Comparison of ENCODE assay signal across 1 cellular context in the genomic region with DNA sequence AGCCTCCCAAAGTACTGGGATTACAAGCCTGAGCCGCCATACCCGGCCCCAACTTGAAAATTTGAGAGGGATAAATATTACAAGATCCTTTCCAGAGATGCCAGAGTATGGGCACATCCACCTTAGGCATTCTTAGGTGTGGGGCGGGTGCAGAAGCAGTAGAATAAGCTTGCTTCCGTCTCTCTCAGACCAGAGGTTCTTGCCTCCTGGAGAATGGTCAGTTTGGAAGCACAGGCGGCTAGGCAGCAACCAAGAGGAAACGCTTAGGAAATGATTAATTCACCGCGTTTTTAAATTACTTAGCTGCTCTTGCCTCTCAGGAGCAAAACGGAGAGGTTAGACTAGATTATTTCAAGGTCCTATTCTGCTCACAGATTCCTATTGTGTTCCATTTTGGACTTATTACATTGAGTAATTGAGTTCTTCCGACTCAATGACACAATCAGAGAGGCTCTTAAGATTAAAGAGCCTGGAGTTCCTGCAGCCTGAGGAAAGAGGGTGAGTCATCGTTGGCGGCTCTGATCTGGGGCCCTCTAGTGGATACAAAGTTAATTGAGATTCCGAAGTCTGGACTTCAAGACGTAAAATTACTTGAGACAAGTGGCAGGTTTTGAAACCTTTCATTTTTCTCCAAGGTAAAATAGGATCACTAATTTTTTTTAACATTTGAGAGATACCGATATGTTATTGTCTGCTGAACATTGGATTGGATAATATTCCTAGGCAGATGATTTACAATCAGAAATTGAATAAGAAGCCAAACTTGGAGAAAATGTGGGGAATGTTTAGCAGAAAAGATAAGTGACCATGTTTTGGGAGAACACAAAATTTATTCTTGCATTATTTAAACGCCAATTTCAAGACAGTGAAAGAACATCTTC.
TF ChIP-seq lines count a peak whose summit lies in the region.

No MANE protein-coding gene starts in this region.

TF ChIP-seq in K562, 482 proteins besides CTCF, POLR2A, EP300 and RAD21 (continued from another document and continues in another):
- TF ChIP-seq SNRNP70 (optimal IDR thresholded peaks at IDR 0.05; ENCODE audit: low read depth, low read length) = no peak
- no peak for TF ChIP-seq TCFL5 (CRISPR knock-in tag; conservative IDR thresholded peaks at IDR 0.05)
- TF ChIP-seq, protein P1, sequence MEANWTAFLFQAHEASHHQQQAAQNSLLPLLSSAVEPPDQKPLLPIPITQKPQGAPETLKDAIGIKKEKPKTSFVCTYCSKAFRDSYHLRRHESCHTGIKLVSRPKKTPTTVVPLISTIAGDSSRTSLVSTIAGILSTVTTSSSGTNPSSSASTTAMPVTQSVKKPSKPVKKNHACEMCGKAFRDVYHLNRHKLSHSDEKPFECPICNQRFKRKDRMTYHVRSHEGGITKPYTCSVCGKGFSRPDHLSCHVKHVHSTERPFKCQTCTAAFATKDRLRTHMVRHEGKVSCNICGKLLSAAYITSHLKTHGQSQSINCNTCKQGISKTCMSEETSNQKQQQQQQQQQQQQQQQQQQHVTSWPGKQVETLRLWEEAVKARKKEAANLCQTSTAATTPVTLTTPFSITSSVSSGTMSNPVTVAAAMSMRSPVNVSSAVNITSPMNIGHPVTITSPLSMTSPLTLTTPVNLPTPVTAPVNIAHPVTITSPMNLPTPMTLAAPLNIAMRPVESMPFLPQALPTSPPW (CRISPR knock-in tag; IDR thresholded peaks at IDR 0.05) = no peak
- TF ChIP-seq, protein P2, sequence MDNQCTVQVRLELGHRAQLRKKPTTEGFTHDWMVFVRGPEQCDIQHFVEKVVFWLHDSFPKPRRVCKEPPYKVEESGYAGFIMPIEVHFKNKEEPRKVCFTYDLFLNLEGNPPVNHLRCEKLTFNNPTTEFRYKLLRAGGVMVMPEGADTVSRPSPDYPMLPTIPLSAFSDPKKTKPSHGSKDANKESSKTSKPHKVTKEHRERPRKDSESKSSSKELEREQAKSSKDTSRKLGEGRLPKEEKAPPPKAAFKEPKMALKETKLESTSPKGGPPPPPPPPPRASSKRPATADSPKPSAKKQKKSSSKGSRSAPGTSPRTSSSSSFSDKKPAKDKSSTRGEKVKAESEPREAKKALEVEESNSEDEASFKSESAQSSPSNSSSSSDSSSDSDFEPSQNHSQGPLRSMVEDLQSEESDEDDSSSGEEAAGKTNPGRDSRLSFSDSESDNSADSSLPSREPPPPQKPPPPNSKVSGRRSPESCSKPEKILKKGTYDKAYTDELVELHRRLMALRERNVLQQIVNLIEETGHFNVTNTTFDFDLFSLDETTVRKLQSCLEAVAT (IDR thresholded peaks at IDR 0.05) = no peak
- no peak for TF ChIP-seq RFX5 (IDR thresholded peaks at IDR 0.05; ENCODE audit: low read depth, low read length)
- TF ChIP-seq ZNF239 (CRISPR knock-in tag; IDR thresholded peaks at IDR 0.05) = no peak
- TF ChIP-seq, protein P3, sequence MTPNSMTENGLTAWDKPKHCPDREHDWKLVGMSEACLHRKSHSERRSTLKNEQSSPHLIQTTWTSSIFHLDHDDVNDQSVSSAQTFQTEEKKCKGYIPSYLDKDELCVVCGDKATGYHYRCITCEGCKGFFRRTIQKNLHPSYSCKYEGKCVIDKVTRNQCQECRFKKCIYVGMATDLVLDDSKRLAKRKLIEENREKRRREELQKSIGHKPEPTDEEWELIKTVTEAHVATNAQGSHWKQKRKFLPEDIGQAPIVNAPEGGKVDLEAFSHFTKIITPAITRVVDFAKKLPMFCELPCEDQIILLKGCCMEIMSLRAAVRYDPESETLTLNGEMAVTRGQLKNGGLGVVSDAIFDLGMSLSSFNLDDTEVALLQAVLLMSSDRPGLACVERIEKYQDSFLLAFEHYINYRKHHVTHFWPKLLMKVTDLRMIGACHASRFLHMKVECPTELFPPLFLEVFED (CRISPR knock-in tag; conservative IDR thresholded peaks at IDR 0.05) = no peak
- TF ChIP-seq, protein P4, sequence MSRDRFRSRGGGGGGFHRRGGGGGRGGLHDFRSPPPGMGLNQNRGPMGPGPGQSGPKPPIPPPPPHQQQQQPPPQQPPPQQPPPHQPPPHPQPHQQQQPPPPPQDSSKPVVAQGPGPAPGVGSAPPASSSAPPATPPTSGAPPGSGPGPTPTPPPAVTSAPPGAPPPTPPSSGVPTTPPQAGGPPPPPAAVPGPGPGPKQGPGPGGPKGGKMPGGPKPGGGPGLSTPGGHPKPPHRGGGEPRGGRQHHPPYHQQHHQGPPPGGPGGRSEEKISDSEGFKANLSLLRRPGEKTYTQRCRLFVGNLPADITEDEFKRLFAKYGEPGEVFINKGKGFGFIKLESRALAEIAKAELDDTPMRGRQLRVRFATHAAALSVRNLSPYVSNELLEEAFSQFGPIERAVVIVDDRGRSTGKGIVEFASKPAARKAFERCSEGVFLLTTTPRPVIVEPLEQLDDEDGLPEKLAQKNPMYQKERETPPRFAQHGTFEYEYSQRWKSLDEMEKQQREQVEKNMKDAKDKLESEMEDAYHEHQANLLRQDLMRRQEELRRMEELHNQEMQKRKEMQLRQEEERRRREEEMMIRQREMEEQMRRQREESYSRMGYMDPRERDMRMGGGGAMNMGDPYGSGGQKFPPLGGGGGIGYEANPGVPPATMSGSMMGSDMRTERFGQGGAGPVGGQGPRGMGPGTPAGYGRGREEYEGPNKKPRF (IDR thresholded peaks at IDR 0.05; ENCODE audit: low read depth, low read length) = no peak
- TF ChIP-seq ZFP36 (IDR thresholded peaks at IDR 0.05; ENCODE audit: low read depth, low read length, partially characterized antibody) = peak; percentile 17
- TF ChIP-seq SETDB1 (IDR thresholded peaks at IDR 0.05; ENCODE audit: low read length) = no peak
- TF ChIP-seq, protein P5, sequence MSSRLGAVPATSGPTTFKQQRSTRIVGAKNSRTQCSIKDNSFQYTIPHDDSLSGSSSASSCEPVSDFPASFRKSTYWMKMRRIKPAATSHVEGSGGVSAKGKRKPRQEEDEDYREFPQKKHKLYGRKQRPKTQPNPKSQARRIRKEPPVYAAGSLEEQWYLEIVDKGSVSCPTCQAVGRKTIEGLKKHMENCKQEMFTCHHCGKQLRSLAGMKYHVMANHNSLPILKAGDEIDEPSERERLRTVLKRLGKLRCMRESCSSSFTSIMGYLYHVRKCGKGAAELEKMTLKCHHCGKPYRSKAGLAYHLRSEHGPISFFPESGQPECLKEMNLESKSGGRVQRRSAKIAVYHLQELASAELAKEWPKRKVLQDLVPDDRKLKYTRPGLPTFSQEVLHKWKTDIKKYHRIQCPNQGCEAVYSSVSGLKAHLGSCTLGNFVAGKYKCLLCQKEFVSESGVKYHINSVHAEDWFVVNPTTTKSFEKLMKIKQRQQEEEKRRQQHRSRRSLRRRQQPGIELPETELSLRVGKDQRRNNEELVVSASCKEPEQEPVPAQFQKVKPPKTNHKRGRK (tag; IDR thresholded peaks at IDR 0.05) = no peak
- no peak for TF ChIP-seq ZNF354B (CRISPR knock-in tag; IDR thresholded peaks at IDR 0.05)
- TF ChIP-seq MIER1 (IDR thresholded peaks at IDR 0.05; ENCODE audit: low read depth) = no peak
- TF ChIP-seq SP1 (CRISPR knock-in tag; IDR thresholded peaks at IDR 0.05) = no peak
- TF ChIP-seq SUPT5H (IDR thresholded peaks at IDR 0.05) = no peak
- no peak for TF ChIP-seq ILK (tag; IDR thresholded peaks at IDR 0.05; ENCODE audit: borderline replicate concordance, low read depth)
- TF ChIP-seq, protein P6, sequence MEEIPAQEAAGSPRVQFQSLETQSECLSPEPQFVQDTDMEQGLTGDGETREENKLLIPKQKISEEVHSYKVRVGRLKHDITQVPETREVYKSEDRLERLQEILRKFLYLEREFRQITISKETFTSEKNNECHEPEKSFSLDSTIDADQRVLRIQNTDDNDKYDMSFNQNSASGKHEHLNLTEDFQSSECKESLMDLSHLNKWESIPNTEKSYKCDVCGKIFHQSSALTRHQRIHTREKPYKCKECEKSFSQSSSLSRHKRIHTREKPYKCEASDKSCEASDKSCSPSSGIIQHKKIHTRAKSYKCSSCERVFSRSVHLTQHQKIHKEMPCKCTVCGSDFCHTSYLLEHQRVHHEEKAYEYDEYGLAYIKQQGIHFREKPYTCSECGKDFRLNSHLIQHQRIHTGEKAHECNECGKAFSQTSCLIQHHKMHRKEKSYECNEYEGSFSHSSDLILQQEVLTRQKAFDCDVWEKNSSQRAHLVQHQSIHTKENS (CRISPR knock-in tag; IDR thresholded peaks at IDR 0.05) = no peak
- TF ChIP-seq CBFB (CRISPR knock-in tag; IDR thresholded peaks at IDR 0.05) = no peak
- TF ChIP-seq CHD1 (IDR thresholded peaks at IDR 0.05; ENCODE audit: low read length) = no peak
- no peak for TF ChIP-seq BRCA1 (IDR thresholded peaks at IDR 0.05)
- no peak for TF ChIP-seq BRCA1 (CRISPR knock-in tag; IDR thresholded peaks at IDR 0.05)
- TF ChIP-seq ZNF121 (CRISPR knock-in tag; conservative IDR thresholded peaks at IDR 0.05) = no peak
- TF ChIP-seq ZNF507 (tag; conservative IDR thresholded peaks at IDR 0.05) = no peak
- no peak for TF ChIP-seq HDAC1 (IDR thresholded peaks at IDR 0.05)
- TF ChIP-seq ILF3 (IDR thresholded peaks at IDR 0.05; ENCODE audit: borderline replicate concordance) = 0 out of 2 replicates have a peak, but pooled peaks have one; percentile 44
- TF ChIP-seq, protein P7, sequence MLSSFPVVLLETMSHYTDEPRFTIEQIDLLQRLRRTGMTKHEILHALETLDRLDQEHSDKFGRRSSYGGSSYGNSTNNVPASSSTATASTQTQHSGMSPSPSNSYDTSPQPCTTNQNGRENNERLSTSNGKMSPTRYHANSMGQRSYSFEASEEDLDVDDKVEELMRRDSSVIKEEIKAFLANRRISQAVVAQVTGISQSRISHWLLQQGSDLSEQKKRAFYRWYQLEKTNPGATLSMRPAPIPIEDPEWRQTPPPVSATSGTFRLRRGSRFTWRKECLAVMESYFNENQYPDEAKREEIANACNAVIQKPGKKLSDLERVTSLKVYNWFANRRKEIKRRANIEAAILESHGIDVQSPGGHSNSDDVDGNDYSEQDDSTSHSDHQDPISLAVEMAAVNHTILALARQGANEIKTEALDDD (IDR thresholded peaks at IDR 0.05) = no peak
- TF ChIP-seq ASH1L (IDR thresholded peaks at IDR 0.05; ENCODE audit: borderline replicate concordance, low read depth, partially characterized antibody) = peak; percentile 33
- TF ChIP-seq, protein P8, sequence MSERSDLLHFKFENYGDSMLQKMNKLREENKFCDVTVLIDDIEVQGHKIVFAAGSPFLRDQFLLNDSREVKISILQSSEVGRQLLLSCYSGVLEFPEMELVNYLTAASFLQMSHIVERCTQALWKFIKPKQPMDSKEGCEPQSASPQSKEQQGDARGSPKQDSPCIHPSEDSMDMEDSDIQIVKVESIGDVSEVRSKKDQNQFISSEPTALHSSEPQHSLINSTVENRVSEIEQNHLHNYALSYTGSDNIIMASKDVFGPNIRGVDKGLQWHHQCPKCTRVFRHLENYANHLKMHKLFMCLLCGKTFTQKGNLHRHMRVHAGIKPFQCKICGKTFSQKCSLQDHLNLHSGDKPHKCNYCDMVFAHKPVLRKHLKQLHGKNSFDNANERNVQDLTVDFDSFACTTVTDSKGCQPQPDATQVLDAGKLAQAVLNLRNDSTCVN (CRISPR knock-in tag; IDR thresholded peaks at IDR 0.05) = no peak
- TF ChIP-seq, protein P9, sequence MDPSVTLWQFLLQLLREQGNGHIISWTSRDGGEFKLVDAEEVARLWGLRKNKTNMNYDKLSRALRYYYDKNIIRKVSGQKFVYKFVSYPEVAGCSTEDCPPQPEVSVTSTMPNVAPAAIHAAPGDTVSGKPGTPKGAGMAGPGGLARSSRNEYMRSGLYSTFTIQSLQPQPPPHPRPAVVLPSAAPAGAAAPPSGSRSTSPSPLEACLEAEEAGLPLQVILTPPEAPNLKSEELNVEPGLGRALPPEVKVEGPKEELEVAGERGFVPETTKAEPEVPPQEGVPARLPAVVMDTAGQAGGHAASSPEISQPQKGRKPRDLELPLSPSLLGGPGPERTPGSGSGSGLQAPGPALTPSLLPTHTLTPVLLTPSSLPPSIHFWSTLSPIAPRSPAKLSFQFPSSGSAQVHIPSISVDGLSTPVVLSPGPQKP (CRISPR knock-in tag; IDR thresholded peaks at IDR 0.05) = no peak
- no peak for TF ChIP-seq TRIM28 (IDR thresholded peaks at IDR 0.05)
- TF ChIP-seq, protein P10, sequence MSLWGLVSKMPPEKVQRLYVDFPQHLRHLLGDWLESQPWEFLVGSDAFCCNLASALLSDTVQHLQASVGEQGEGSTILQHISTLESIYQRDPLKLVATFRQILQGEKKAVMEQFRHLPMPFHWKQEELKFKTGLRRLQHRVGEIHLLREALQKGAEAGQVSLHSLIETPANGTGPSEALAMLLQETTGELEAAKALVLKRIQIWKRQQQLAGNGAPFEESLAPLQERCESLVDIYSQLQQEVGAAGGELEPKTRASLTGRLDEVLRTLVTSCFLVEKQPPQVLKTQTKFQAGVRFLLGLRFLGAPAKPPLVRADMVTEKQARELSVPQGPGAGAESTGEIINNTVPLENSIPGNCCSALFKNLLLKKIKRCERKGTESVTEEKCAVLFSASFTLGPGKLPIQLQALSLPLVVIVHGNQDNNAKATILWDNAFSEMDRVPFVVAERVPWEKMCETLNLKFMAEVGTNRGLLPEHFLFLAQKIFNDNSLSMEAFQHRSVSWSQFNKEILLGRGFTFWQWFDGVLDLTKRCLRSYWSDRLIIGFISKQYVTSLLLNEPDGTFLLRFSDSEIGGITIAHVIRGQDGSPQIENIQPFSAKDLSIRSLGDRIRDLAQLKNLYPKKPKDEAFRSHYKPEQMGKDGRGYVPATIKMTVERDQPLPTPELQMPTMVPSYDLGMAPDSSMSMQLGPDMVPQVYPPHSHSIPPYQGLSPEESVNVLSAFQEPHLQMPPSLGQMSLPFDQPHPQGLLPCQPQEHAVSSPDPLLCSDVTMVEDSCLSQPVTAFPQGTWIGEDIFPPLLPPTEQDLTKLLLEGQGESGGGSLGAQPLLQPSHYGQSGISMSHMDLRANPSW (CRISPR knock-in tag; IDR thresholded peaks at IDR 0.05) = no peak
- TF ChIP-seq HDAC3 (IDR thresholded peaks at IDR 0.05; ENCODE audit: borderline replicate concordance, partially characterized antibody) = peak; percentile 42
- TF ChIP-seq SRF (CRISPR knock-in tag; IDR thresholded peaks at IDR 0.05) = no peak
- no peak for TF ChIP-seq PHF20 (IDR thresholded peaks at IDR 0.05; ENCODE audit: partially characterized antibody)
- no peak for TF ChIP-seq ZNF79 (CRISPR knock-in tag; IDR thresholded peaks at IDR 0.05; ENCODE audit: low read depth)
- TF ChIP-seq ZNF197 (CRISPR knock-in tag; IDR thresholded peaks at IDR 0.05; ENCODE audit: low read depth) = no peak
- no peak for TF ChIP-seq CXXC5 (CRISPR knock-in tag; IDR thresholded peaks at IDR 0.05)
- TF ChIP-seq, protein P11, sequence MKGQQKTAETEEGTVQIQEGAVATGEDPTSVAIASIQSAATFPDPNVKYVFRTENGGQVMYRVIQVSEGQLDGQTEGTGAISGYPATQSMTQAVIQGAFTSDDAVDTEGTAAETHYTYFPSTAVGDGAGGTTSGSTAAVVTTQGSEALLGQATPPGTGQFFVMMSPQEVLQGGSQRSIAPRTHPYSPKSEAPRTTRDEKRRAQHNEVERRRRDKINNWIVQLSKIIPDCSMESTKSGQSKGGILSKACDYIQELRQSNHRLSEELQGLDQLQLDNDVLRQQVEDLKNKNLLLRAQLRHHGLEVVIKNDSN (CRISPR knock-in tag; IDR thresholded peaks at IDR 0.05) = no peak
- TF ChIP-seq, protein P12, sequence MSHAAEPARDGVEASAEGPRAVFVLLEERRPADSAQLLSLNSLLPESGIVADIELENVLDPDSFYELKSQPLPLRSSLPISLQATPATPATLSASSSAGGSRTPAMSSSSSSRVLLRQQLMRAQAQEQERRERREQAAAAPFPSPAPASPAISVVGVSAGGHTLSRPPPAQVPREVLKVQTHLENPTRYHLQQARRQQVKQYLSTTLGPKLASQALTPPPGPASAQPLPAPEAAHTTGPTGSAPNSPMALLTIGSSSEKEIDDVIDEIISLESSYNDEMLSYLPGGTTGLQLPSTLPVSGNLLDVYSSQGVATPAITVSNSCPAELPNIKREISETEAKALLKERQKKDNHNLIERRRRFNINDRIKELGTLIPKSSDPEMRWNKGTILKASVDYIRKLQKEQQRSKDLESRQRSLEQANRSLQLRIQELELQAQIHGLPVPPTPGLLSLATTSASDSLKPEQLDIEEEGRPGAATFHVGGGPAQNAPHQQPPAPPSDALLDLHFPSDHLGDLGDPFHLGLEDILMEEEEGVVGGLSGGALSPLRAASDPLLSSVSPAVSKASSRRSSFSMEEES (CRISPR knock-in tag; IDR thresholded peaks at IDR 0.05) = no peak
- TF ChIP-seq GABPA (tag; conservative IDR thresholded peaks at IDR 0.05; ENCODE audit: low read depth) = peak; percentile 22
- TF ChIP-seq SMAD3 (CRISPR knock-in tag; conservative IDR thresholded peaks at IDR 0.05) = no peak
